25 cellular contexts compared by ENCODE assay signal in the genomic region with DNA sequence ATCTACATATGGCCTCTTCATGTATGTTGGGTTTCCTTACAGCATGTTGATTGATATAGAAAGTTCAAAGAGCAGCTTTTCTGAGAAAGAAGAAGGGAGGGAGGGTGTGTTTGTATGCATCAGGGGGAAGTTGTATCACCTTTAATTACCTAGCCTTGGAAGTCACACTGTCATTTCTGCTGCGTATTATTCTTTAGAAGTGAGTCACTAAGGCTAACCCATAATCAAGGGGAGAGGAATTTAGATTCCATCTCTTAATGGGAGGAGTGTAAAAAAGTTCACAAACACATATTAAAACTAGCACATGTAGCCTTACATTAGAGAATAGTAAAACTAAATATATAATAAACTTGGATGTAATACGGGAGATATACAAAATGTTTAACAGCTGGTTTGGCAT.
DNase-seq lines count a peak whose midpoint lies in the region; ATAC-seq, FAIRE-seq and TF ChIP-seq lines count a peak whose summit lies in the region.
"Had no signal": no experiment of that assay in that cellular context is flagged by ENCODE, and none has a peak within 500 bp of the region (broad histone marks: within the 10 kb centered on the region; RNA-seq: fewer than 3 reads in every experiment).

No MANE protein-coding gene starts in this region.

- H4K20me1 ChIP-seq in PC-9 (ENCODE audit: insufficient read depth): no peaks in the 10 kb centered on the region
- no peaks in the 10 kb centered on the region for H4K20me1 ChIP-seq in hepatocyte (ENCODE audit: insufficient read depth, poor library complexity, severe bottlenecking)
- H4K20me1 ChIP-seq: BLaER1 treated with 17β-estradiol and CSF1 and Interleukin-3, amounts not matched to agents 10 nM and 100 nM had no signal

- 82% methylated on average over 2 of the region's 2 CpGs for WGBS in A549 (ENCODE audit: missing lambda C conversion rate)
- WGBS in hepatocyte (ENCODE audit: low lambda C conversion rate, missing lambda C conversion rate): 78% methylated on average over 2 of the region's 2 CpGs
- WGBS in neuronal stem cell (ENCODE audit: extremely low coverage in 2 of 2, insufficient read length in 2 of 2, insufficient replicate concordance in 1 of 2), 2 donors: no CpG with 5 or more reads among the region's 2 CpGs

- no peaks in the 10 kb centered on the region for H3K9me2 ChIP-seq in PC-9 (ENCODE audit: insufficient read depth)
- H3K9me2 ChIP-seq in hepatocyte (replicated peaks; ENCODE audit: insufficient read depth): no peaks in the 10 kb centered on the region

- H3K4me1 ChIP-seq in A549 (no peaks in the 10 kb centered on the region), PC-9 (replicated peaks; ENCODE audit: insufficient read depth) (peaks cover 25% of the 10 kb centered on the region), hepatocyte (ENCODE audit: insufficient read depth) (no peaks in the 10 kb centered on the region), neuronal stem cell (ENCODE audit: control insufficient read depth in 2 of 2, insufficient read depth in 1 of 2, low read depth in 1 of 2, low read length in 2 of 2) (peaks cover 0 to 3% of the 10 kb centered on the region in 2 donors)

- H3K4ac ChIP-seq in neuronal stem cell (ENCODE audit: low read length): no peak overlapping the region

- H3K79me2 ChIP-seq in PC-9 (ENCODE audit: low read depth) (no peaks in the 10 kb centered on the region), hepatocyte (no peaks in the 10 kb centered on the region)

- H3K4me3 ChIP-seq in A549 (no peak overlapping the region), PC-9 (no peak overlapping the region), hepatocyte (no peak overlapping the region), neuronal stem cell (ENCODE audit: low read length in 2 of 2) (no peak overlapping the region)
- H3K4me3 ChIP-seq: BLaER1 treated with 17β-estradiol and CSF1 and Interleukin-3, amounts not matched to agents 10 nM and 100 nM had no signal

- H3K14ac ChIP-seq in neuronal stem cell (ENCODE audit: low read length): no peak overlapping the region

- H3K4me2 ChIP-seq in A549 (no peak overlapping the region), PC-9 (peak overlapping the region; percentile 56), hepatocyte (no peak overlapping the region), neuronal stem cell (ENCODE audit: insufficient read depth, low read length, poor library complexity, severe bottlenecking) (no peak overlapping the region)
- H3K4me2 ChIP-seq: BLaER1 treated with 17β-estradiol and CSF1 and Interleukin-3, amounts not matched to agents 10 nM and 100 nM had no signal

- no peak overlapping the region for H3K18ac ChIP-seq in neuronal stem cell (ENCODE audit: low read length)

- H2AFZ ChIP-seq in PC-9 (no peak overlapping the region), hepatocyte (no peak overlapping the region), neuronal stem cell (ENCODE audit: low read length) (no peak overlapping the region)

- H3K9me3 ChIP-seq in A549 (no peaks in the 10 kb centered on the region), PC-9 (ENCODE audit: insufficient read depth, low read depth) (no peaks in the 10 kb centered on the region), hepatocyte (ENCODE audit: low read depth) (no peaks in the 10 kb centered on the region), neuronal stem cell (replicated peaks in 1 of 2; ENCODE audit: control insufficient read depth in 2 of 2, insufficient read depth in 1 of 2, low read depth in 1 of 2, low read length in 2 of 2) (no peaks in the 10 kb centered on the region)

- FAIRE-seq in A549 (lab: Jason Lieb, UNC) (peak; percentile 70), HTR-8/SVneo (lab: Jason Lieb, UNC) (peak; percentile 83)
- FAIRE-seq: A204.1, H1 had no signal

- no peak for DNase-seq in A549 (ENCODE audit: low read depth in 1 of 2, low spot score in 1 of 2)
- no peak for DNase-seq in HTR-8/SVneo (ENCODE audit: insufficient read length, low spot score)
- DNase-seq in PC-9: peak in 1 of 2 experiments; percentile 54
- DNase-seq in hepatocyte (ENCODE audit: low spot score): no peak
- DNase-seq in neuronal stem cell (ENCODE audit: low spot score): no peak
- DNase-seq in NK-92 (lab: John Stamatoyannopoulos, UW; ENCODE audit: unreplicated experiment): no peak
- no peak for DNase-seq in NAMALWA (ENCODE audit: low spot score)
- DNase-seq: AML-193; CD4-positive, alpha-beta T cell; DMS53; KBM-7; MV-4-11; NCI-H1105 treated with DMSO at 0.1 percent for 48 hours; NCI-H187; NCI-H2081 treated with DMSO at 0.1 percent for 48 hours; NCI-H2171; NCI-H446; NCI-H526; SHP77; T-cell had no signal

- H3K27me3 ChIP-seq in PC-9 (ENCODE audit: insufficient read depth, low read depth) (no peaks in the 10 kb centered on the region), hepatocyte (no peaks in the 10 kb centered on the region), neuronal stem cell (ENCODE audit: control insufficient read depth in 3 of 3, insufficient read depth in 3 of 3, low read depth in 1 of 3, low read length in 3 of 3) (no peaks in the 10 kb centered on the region)
- H3K27me3 ChIP-seq: BLaER1 treated with 17β-estradiol and CSF1 and Interleukin-3, amounts not matched to agents 10 nM and 100 nM had no signal

- H4K91ac ChIP-seq in neuronal stem cell (ENCODE audit: low read depth, low read length, poor library complexity): no peak overlapping the region

- no peaks in the 10 kb centered on the region; the same call in 1 of the 2 replicates for H3F3A ChIP-seq in PC-9 (ENCODE audit: insufficient read depth, low read depth)

- H2BK5ac ChIP-seq in neuronal stem cell (ENCODE audit: low read length): no peak overlapping the region

- H2BK12ac ChIP-seq in neuronal stem cell (ENCODE audit: low read length): no peak overlapping the region

- no peaks in the 10 kb centered on the region for H3K79me1 ChIP-seq in neuronal stem cell (ENCODE audit: low read depth, low read length)

- POLR2A ChIA-PET in A549 (lab: Yijun Ruan, JAX): no interaction called here
- POLR2A ChIA-PET in PC-9 (lab: Charles Lee; ENCODE audit: unreplicated experiment): interaction anchor here (0.7 kb wide), 1 partner anchor 189 kb away, joined by 3 read pairs; no protein-coding TSS in a partner anchor

- H3K36me3 ChIP-seq in PC-9 (ENCODE audit: low read depth) (no peaks in the 10 kb centered on the region), hepatocyte (replicated peaks; ENCODE audit: insufficient read depth, low read depth) (no peaks in the 10 kb centered on the region), neuronal stem cell (replicated peaks in 1 of 2; ENCODE audit: control insufficient read depth in 2 of 2, insufficient read depth in 2 of 2, low read length in 2 of 2) (no peaks in the 10 kb centered on the region)
- H3K36me3 ChIP-seq: BLaER1 treated with 17β-estradiol and CSF1 and Interleukin-3, amounts not matched to agents 10 nM and 100 nM had no signal

- CTCF ChIA-PET in A549 (lab: Yijun Ruan, JAX) (interaction anchor here (1.3 kb wide), 1 partner anchor 12 kb away, joined by 5 read pairs; no protein-coding TSS in a partner anchor), PC-9 (lab: Charles Lee) (no interaction called here)

- no TSS peak for BruUV-seq in PC-9 (replicated peaks; lab: Mats Ljungman, UMichigan)

- TF ChIP-seq RAD21 in A549 (conservative IDR thresholded peaks at IDR 0.05 in 1 of 2, IDR thresholded peaks at IDR 0.05 in 1 of 2): no peak

- no peak overlapping the region for H2AK5ac ChIP-seq in neuronal stem cell (ENCODE audit: low read depth, low read length)

- H2BK120ac ChIP-seq in neuronal stem cell (ENCODE audit: low read depth, low read length): no peak overlapping the region

- no peak overlapping the region for H3K9ac ChIP-seq in neuronal stem cell (ENCODE audit: low read depth, low read length, poor library complexity)
- H3K9ac ChIP-seq: BLaER1 treated with 17β-estradiol and CSF1 and Interleukin-3, amounts not matched to agents 10 nM and 100 nM had no signal

- no peak overlapping the region for H2BK15ac ChIP-seq in neuronal stem cell (ENCODE audit: low read length)

- H3K27ac ChIP-seq in A549: no peak overlapping the region
- peak overlapping the region; percentile 57 for H3K27ac ChIP-seq in PC-9
- H3K27ac ChIP-seq in hepatocyte: peak overlapping the region; percentile 62
- H3K27ac ChIP-seq in neuronal stem cell (replicated peaks; ENCODE audit: low read length): no peak overlapping the region
- H3K27ac ChIP-seq: BLaER1 treated with 17β-estradiol and CSF1 and Interleukin-3, amounts not matched to agents 10 nM and 100 nM; RWPE1 had no signal

- H4K8ac ChIP-seq in neuronal stem cell (ENCODE audit: low read depth, low read length): no peak overlapping the region

- no peak for TF ChIP-seq CTCF in A549 (IDR thresholded peaks at IDR 0.05)
- no peak for TF ChIP-seq CTCF in PC-9 (conservative IDR thresholded peaks at IDR 0.05)
- no peak for TF ChIP-seq CTCF in hepatocyte (IDR thresholded peaks at IDR 0.05; ENCODE audit: poor library complexity)

- no peak for TF ChIP-seq EP300 in A549 (IDR thresholded peaks at IDR 0.05)

- intact Hi-C loops in PC-9 (cut with micrococcal nuclease; ENCODE audit: unreplicated experiment): no loop called here

- H3K23ac ChIP-seq in neuronal stem cell (ENCODE audit: low read depth, low read length, poor library complexity): no peak overlapping the region

- no peak for TF ChIP-seq POLR2A in A549 (IDR thresholded peaks at IDR 0.05; ENCODE audit: low read length)

- ATAC-seq in A549: no peak
- ATAC-seq: Panc1, T-cell had no signal

TF ChIP-seq in A549, 52 proteins besides CTCF, POLR2A, EP300 and RAD21 (continues in another document):
- TF ChIP-seq, protein P1, sequence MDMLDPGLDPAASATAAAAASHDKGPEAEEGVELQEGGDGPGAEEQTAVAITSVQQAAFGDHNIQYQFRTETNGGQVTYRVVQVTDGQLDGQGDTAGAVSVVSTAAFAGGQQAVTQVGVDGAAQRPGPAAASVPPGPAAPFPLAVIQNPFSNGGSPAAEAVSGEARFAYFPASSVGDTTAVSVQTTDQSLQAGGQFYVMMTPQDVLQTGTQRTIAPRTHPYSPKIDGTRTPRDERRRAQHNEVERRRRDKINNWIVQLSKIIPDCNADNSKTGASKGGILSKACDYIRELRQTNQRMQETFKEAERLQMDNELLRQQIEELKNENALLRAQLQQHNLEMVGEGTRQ (IDR thresholded peaks at IDR 0.05): no peak
- TF ChIP-seq, protein P2, sequence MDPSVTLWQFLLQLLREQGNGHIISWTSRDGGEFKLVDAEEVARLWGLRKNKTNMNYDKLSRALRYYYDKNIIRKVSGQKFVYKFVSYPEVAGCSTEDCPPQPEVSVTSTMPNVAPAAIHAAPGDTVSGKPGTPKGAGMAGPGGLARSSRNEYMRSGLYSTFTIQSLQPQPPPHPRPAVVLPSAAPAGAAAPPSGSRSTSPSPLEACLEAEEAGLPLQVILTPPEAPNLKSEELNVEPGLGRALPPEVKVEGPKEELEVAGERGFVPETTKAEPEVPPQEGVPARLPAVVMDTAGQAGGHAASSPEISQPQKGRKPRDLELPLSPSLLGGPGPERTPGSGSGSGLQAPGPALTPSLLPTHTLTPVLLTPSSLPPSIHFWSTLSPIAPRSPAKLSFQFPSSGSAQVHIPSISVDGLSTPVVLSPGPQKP (IDR thresholded peaks at IDR 0.05; ENCODE audit: low read depth, low read length): no peak
- TF ChIP-seq ZSCAN20 (CRISPR knock-in tag; IDR thresholded peaks at IDR 0.05) (no peak), ESRRA (IDR thresholded peaks at IDR 0.05; ENCODE audit: borderline replicate concordance, low read length) (no peak), FOSL2 (IDR thresholded peaks at IDR 0.05) (no peak), FOSL2 (CRISPR knock-in tag; IDR thresholded peaks at IDR 0.05) (no peak), FOXS1 (CRISPR knock-in tag; IDR thresholded peaks at IDR 0.05) (no peak)

Comparison
In these comparisons a context has a peak if more than half of its experiments do, and no peak if none do; other contexts are left out.
1. H3K27ac ChIP-seq: peak in PC-9 (single experiment) and hepatocyte (single experiment); none in A549 (0 of 2) and neuronal stem cell (single experiment).